In the genomic region with DNA sequence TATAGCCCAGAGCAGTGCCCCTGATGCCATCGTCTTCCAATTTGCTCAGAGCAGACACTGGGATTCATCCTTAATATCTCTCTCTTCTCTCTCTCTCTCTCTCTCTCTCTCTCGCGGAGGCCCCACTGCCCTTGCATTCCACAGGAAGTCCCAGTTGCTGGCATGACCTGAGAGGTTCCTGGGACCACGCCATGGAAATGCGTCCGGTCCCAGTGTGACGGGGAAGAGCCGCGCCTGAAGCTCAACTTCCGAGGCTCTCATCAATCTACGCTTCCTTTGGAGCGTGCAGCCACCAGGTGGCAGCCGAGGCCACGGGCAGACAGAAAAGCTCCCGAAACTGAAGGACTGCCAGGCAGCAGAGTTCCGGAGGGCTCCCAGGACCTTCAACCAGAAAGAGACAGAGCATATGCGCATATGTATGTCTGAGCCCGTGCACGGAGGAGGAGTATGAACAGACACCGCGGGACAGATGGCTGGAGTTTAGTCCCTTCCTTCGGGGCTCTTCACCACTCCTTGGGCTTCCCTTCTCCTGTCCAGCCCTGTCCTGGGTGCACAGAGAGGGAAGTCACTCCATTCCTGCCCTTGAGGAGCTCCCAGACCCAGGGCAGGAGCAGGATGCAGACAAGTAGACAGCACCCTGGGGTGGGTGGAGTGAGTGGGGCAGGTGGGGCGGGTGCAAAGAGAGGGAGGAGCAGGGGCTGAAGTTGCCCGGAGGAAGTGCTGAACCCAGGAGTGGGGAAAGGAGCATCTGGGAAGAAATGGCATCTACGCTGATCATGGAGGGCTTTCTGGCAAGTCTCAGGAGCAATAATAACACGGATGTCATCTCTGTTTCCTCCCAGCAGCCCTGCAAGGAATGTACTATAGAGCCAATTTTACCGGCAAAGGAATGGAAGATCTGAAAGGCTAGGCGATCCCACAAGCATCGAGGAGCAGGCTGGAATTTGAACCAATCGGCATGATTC, we compare ENCODE assay signal across 8 cellular contexts.
A peak's percentile ranks its signal among the peaks of the same experiment; 100 is the strongest.
DNase-seq lines count a peak whose midpoint lies in the region; ATAC-seq and TF ChIP-seq lines count a peak whose summit lies in the region.

No MANE protein-coding gene starts in this region.

- TF ChIP-seq CTCF in AG10803 (conservative IDR thresholded peaks at IDR 0.05; ENCODE audit: low read length) (peak; percentile 94), WI38 (IDR thresholded peaks at IDR 0.05; ENCODE audit: low read depth, low read length) (peak; percentile 97), cardiac fibroblast (IDR thresholded peaks at IDR 0.05; ENCODE audit: low read depth, low read length) (peak; percentile 96)

- H3K4me3 ChIP-seq in AG10803 (ENCODE audit: low read length) (peak overlapping the region; percentile 68), WI38 (ENCODE audit: low read depth, low read length) (peak overlapping the region; percentile 49), cardiac fibroblast (replicated peaks in 1 of 2; ENCODE audit: low read depth in 2 of 2, low read length in 2 of 2) (peak overlapping the region; percentile 36 to 54)

- ATAC-seq in GM18909 (IDR thresholded peaks at IDR 0.05; ENCODE audit: poor library complexity, unreplicated experiment), result peak; percentile 85
- ATAC-seq in HG03175 (IDR thresholded peaks at IDR 0.05; ENCODE audit: unreplicated experiment), result peak; percentile 81

- peak; percentile 96 for DNase-seq in AG10803 (ENCODE audit: low read depth)
- DNase-seq in NCI-H2196 treated with DMSO at 0.1 percent for 48 hours (lab: John Stamatoyannopoulos, UW; ENCODE audit: unreplicated experiment), result peak; percentile 87
- peak; percentile 97 to 98 for DNase-seq in cardiac fibroblast (ENCODE audit: low read depth in 2 of 2)
- DNase-seq in inferior parietal cortex (ENCODE audit: extremely low spot score), result peak; percentile 89
- peak; percentile 62 to 83 for DNase-seq in stimulated activated CD4-positive, alpha-beta T cell treated with anti-CD3 and anti-CD28 coated beads, Interleukin-12 subunit alpha, Interleukin-12 subunit beta, amount 100 ng/mL, for 24 hours (ENCODE audit: low read depth in 2 of 2)

Comparison
In these comparisons a context has a peak if more than half of its experiments do, and no peak if none do; other contexts are left out.
1. Peak in every context shown above with its lines: DNase-seq, ATAC-seq and H3K4me3 ChIP-seq.